In genomic region chr11:2968501-2968900, GRCh38 we compare ENCODE assay signal across 9 cellular contexts.
"Had no signal": no experiment of that assay in that cellular context is flagged by ENCODE, and none has a peak within 500 bp of the region (broad histone marks: within the 10 kb centered on the region; RNA-seq: fewer than 3 reads in every experiment).

No MANE protein-coding gene starts in this region.

- H3K27ac Mint-ChIP-seq: GM23338, H9, HFFc6 had no signal

- H3K9me3 ChIP-seq: HAP-1 had no signal

- DNase-seq: GM23248, GOT3, H7, H9, HCEC 1CT, HFFc6 had no signal

- H3K27ac ChIP-seq: GM23248 had no signal

- H3K4me3 Mint-ChIP-seq: GM23338, H9, HFFc6 had no signal

- H3K9me3 Mint-ChIP-seq: GM23338, H9, HFFc6 had no signal

- H3K4me3 ChIP-seq: GM23248, GM23338, HAP-1 had no signal

- ATAC-seq: GM23338, HCT116 had no signal

- H3K4me1 ChIP-seq: HAP-1 had no signal

- H3K4me1 Mint-ChIP-seq: GM23338 had no signal
